In the genomic region with DNA sequence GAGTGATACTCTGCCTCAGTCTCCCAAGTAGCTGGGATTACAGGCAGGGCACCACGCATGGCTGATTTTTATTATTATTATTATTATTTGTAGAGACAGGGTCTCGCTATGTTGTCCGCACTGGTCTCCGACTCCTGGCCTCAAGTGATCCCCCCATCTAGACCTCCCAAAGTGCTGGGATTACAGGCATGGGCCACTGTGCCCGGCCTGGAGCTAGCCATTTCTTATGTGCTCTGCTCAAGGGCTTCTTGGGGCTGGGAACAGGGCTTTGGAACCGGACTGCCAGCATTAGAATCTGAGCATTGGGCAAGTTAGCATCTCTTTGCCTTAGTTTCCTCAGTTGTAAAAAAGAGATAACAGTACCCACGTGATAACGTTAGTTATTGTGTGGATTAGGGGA, we compare ENCODE assay signal across 23 cellular contexts.
A peak's percentile ranks its signal among the peaks of the same experiment; 100 is the strongest.
DNase-seq lines count a peak whose midpoint lies in the region; ATAC-seq and TF ChIP-seq lines count a peak whose summit lies in the region.
"Had no signal": no experiment of that assay in that cellular context is flagged by ENCODE, and none has a peak within 500 bp of the region (broad histone marks: within the 10 kb centered on the region; RNA-seq: fewer than 3 reads in every experiment).

No MANE protein-coding gene starts in this region.

- no peak for TF ChIP-seq POLR2A in gastroesophageal sphincter (IDR thresholded peaks at IDR 0.05)

- no peaks in the 10 kb centered on the region for H3K27me3 ChIP-seq in gastroesophageal sphincter
- H3K27me3 ChIP-seq in upper lobe of right lung: no peaks in the 10 kb centered on the region
- H3K27me3 ChIP-seq: testis had no signal

- H3K36me3 Mint-ChIP-seq in activated T-helper 1 cell treated with anti-CD3 and anti-CD28 coated beads, Interleukin-12 subunit alpha, Interleukin-12 subunit beta, Interleukin-2, Interleukin-4 antibody, amounts not matched to agents 30 ng/mL and 10 ng/mL and 1 ng/mL, durations not matched to agents 14 hours and 24 hours and 36 hours (ENCODE audit: low read depth): no peaks in the 10 kb centered on the region
- H3K36me3 Mint-ChIP-seq: activated naive CD8-positive, alpha-beta T cell treated with anti-CD3 and anti-CD28 coated beads, Interleukin-2, amount 10 ng/mL, durations not matched to agents 7 days and 5 days; naive B cell; stimulated activated effector memory CD8-positive, alpha-beta T cell treated with anti-CD3 and anti-CD28 coated beads, Interleukin-12 subunit alpha, Interleukin-12 subunit beta, amount 100 ng/mL, for 72 hours; T-cell had no signal

- TF ChIP-seq EP300 in gastroesophageal sphincter (IDR thresholded peaks at IDR 0.05): no peak

- H3K27ac ChIP-seq in gastroesophageal sphincter: peak overlapping the region in 3 of 4 donors; percentile 69 to 79 (median 76)
- H3K27ac ChIP-seq in upper lobe of right lung: no peak overlapping the region
- H3K27ac ChIP-seq: HL-60, PC-9 had no signal

- H3K36me3 ChIP-seq in gastroesophageal sphincter (peaks cover 0 to 3% of the 10 kb centered on the region in 2 donors), upper lobe of right lung (no peaks in the 10 kb centered on the region)

- H3K9me3 Mint-ChIP-seq in activated T-helper 1 cell treated with anti-CD3 and anti-CD28 coated beads, Interleukin-12 subunit alpha, Interleukin-12 subunit beta, Interleukin-2, Interleukin-4 antibody, amounts not matched to agents 30 ng/mL and 10 ng/mL and 1 ng/mL, durations not matched to agents 14 hours and 24 hours and 36 hours: no peaks in the 10 kb centered on the region
- H3K9me3 Mint-ChIP-seq: activated naive CD8-positive, alpha-beta T cell treated with anti-CD3 and anti-CD28 coated beads, Interleukin-2, amount 10 ng/mL, durations not matched to agents 7 days and 5 days; effector memory CD8-positive, alpha-beta T cell; stimulated activated effector memory CD8-positive, alpha-beta T cell treated with anti-CD3 and anti-CD28 coated beads, Interleukin-12 subunit alpha, Interleukin-12 subunit beta, amount 100 ng/mL, for 72 hours had no signal

- no peak overlapping the region for H3K4me3 Mint-ChIP-seq in activated T-helper 1 cell treated with anti-CD3 and anti-CD28 coated beads, Interleukin-12 subunit alpha, Interleukin-12 subunit beta, Interleukin-2, Interleukin-4 antibody, amounts not matched to agents 30 ng/mL and 10 ng/mL and 1 ng/mL, durations not matched to agents 14 hours and 24 hours and 36 hours
- H3K4me3 Mint-ChIP-seq: activated naive CD8-positive, alpha-beta T cell treated with anti-CD3 and anti-CD28 coated beads, Interleukin-2, amount 10 ng/mL, durations not matched to agents 7 days and 5 days; stimulated activated effector memory CD8-positive, alpha-beta T cell treated with anti-CD3 and anti-CD28 coated beads, Interleukin-12 subunit alpha, Interleukin-12 subunit beta, amount 100 ng/mL, for 72 hours had no signal

- peaks cover 13% of the 10 kb centered on the region for H3K27me3 Mint-ChIP-seq in activated T-helper 1 cell treated with anti-CD3 and anti-CD28 coated beads, Interleukin-12 subunit alpha, Interleukin-12 subunit beta, Interleukin-2, Interleukin-4 antibody, amounts not matched to agents 30 ng/mL and 10 ng/mL and 1 ng/mL, durations not matched to agents 14 hours and 24 hours and 36 hours (ENCODE audit: insufficient read depth)
- H3K27me3 Mint-ChIP-seq: T-cell had no signal

- peak; percentile 53 for DNase-seq in activated effector memory CD4-positive, alpha-beta T cell treated with anti-CD3 and anti-CD28 coated beads, Interleukin-2, amount 50 U/mL, for 16 hours
- no peak for DNase-seq in activated effector memory CD4-positive, alpha-beta T cell treated with Interleukin-2 at 50 U/mL for 16 hours
- peak; percentile 38 for DNase-seq in posterior vena cava (ENCODE audit: low spot score)
- peak; percentile 27 for DNase-seq in upper lobe of right lung
- DNase-seq in activated gamma-delta T cell treated with Interleukin-2 at 50 U/mL for 16 hours: no peak
- DNase-seq in activated T-helper 1 cell treated with anti-CD3 and anti-CD28 coated beads, Interleukin-12 subunit alpha, Interleukin-12 subunit beta, Interleukin-2, Interleukin-4 antibody, amounts not matched to agents 30 ng/mL and 10 ng/mL and 1 ng/mL, durations not matched to agents 14 hours and 24 hours and 36 hours (ENCODE audit: low spot score): no peak
- DNase-seq: activated CD4-positive, alpha-beta T cell treated with anti-CD3 and anti-CD28 coated beads for 4 hours; Caco-2; DMS79 treated with DMSO at 0.1 percent for 48 hours; effector memory CD8-positive, alpha-beta T cell; naive B cell; NCI-H2029; NCI-H226; PC-9; SIG-M5; T-cell had no signal

- ATAC-seq in gastroesophageal sphincter (no peak), upper lobe of right lung (no peak), HG02642 (IDR thresholded peaks at IDR 0.05; ENCODE audit: poor library complexity, unreplicated experiment) (no peak)
- ATAC-seq: effector memory CD8-positive, alpha-beta T cell had no signal

- TF ChIP-seq CTCF in gastroesophageal sphincter (IDR thresholded peaks at IDR 0.05) (no peak), upper lobe of right lung (IDR thresholded peaks at IDR 0.05) (no peak)

- H3K9me3 ChIP-seq in gastroesophageal sphincter: no peaks in the 10 kb centered on the region
- no peaks in the 10 kb centered on the region for H3K9me3 ChIP-seq in upper lobe of right lung
- H3K9me3 ChIP-seq: Caco-2, testis had no signal

- H3K4me1 ChIP-seq in gastroesophageal sphincter: peaks cover 0 to 17% (median 6%) of the 10 kb centered on the region in 3 donors
- peaks cover 7% of the 10 kb centered on the region for H3K4me1 ChIP-seq in upper lobe of right lung
- H3K4me1 ChIP-seq: Caco-2 had no signal

- H3K27ac Mint-ChIP-seq in activated T-helper 1 cell treated with anti-CD3 and anti-CD28 coated beads, Interleukin-12 subunit alpha, Interleukin-12 subunit beta, Interleukin-2, Interleukin-4 antibody, amounts not matched to agents 30 ng/mL and 10 ng/mL and 1 ng/mL, durations not matched to agents 14 hours and 24 hours and 36 hours: no peak overlapping the region
- H3K27ac Mint-ChIP-seq: activated naive CD8-positive, alpha-beta T cell treated with anti-CD3 and anti-CD28 coated beads, Interleukin-2, amount 10 ng/mL, durations not matched to agents 7 days and 5 days; effector memory CD8-positive, alpha-beta T cell; stimulated activated effector memory CD8-positive, alpha-beta T cell treated with anti-CD3 and anti-CD28 coated beads, Interleukin-12 subunit alpha, Interleukin-12 subunit beta, amount 100 ng/mL, for 72 hours; T-cell had no signal

- H3K4me3 ChIP-seq in gastroesophageal sphincter (peak overlapping the region in 1 of 2 donors; percentile 44), upper lobe of right lung (no peak overlapping the region)
- H3K4me3 ChIP-seq: GM12878, PC-9 had no signal

- H3K4me1 Mint-ChIP-seq in activated T-helper 1 cell treated with anti-CD3 and anti-CD28 coated beads, Interleukin-12 subunit alpha, Interleukin-12 subunit beta, Interleukin-2, Interleukin-4 antibody, amounts not matched to agents 30 ng/mL and 10 ng/mL and 1 ng/mL, durations not matched to agents 14 hours and 24 hours and 36 hours (ENCODE audit: low read depth): no peaks in the 10 kb centered on the region
- H3K4me1 Mint-ChIP-seq: stimulated activated effector memory CD8-positive, alpha-beta T cell treated with anti-CD3 and anti-CD28 coated beads, Interleukin-12 subunit alpha, Interleukin-12 subunit beta, amount 100 ng/mL, for 72 hours had no signal

- intact Hi-C loops in posterior vena cava (cut with DNase I): no loop called here
- intact Hi-C loops in upper lobe of right lung (cut with DNase I): no loop called here
- intact Hi-C loops in activated T-helper 1 cell treated with anti-CD3 and anti-CD28 coated beads, Interleukin-12 subunit alpha, Interleukin-12 subunit beta, Interleukin-2, Interleukin-4 antibody, amounts not matched to agents 30 ng/mL and 10 ng/mL and 1 ng/mL, durations not matched to agents 14 hours and 24 hours and 36 hours (cut with micrococcal nuclease): no loop called here

- WGBS in gastroesophageal sphincter (ENCODE audit: low coverage in 1 of 2), 2 donors: 83 to 97% methylated on average over 3 to 6 of the region's 8 CpGs

Comparison
In these comparisons a context has a peak if more than half of its experiments do, and no peak if none do; other contexts are left out.
1. DNase-seq: peak in activated effector memory CD4-positive, alpha-beta T cell treated with anti-CD3 and anti-CD28 coated beads, Interleukin-2, amount 50 U/mL, for 16 hours (single experiment), posterior vena cava (single experiment) and upper lobe of right lung (single experiment); none in activated effector memory CD4-positive, alpha-beta T cell treated with Interleukin-2 at 50 U/mL for 16 hours (single experiment), activated gamma-delta T cell treated with Interleukin-2 at 50 U/mL for 16 hours (single experiment) and activated T-helper 1 cell treated with anti-CD3 and anti-CD28 coated beads, Interleukin-12 subunit alpha, Interleukin-12 subunit beta, Interleukin-2, Interleukin-4 antibody, amounts not matched to agents 30 ng/mL and 10 ng/mL and 1 ng/mL, durations not matched to agents 14 hours and 24 hours and 36 hours (single experiment).